ENCODE assay signal across 9 cellular contexts in genomic region chr17:32267690-32268205, GRCh38.
A peak's percentile ranks its signal among the peaks of the same experiment; 100 is the strongest.
DNase-seq lines count a peak whose midpoint lies in the region; FAIRE-seq and TF ChIP-seq lines count a peak whose summit lies in the region.
"Had no signal": no experiment of that assay in that cellular context is flagged by ENCODE, and none has a peak within 500 bp of the region (broad histone marks: within the 10 kb centered on the region; RNA-seq: fewer than 3 reads in every experiment).

No MANE protein-coding gene starts in this region.

- peaks cover 78% of the 10 kb centered on the region for H3K27me3 Mint-ChIP-seq in T-helper 2 cell treated with Interferon-gamma antibody and Interleukin-4, amounts not matched to agents 5 μg/mL and 100 μg/mL, for 36 hours (ENCODE audit: low read depth)

- H3K9me3 Mint-ChIP-seq in T-helper 2 cell treated with Interferon-gamma antibody and Interleukin-4, amounts not matched to agents 5 μg/mL and 100 μg/mL, for 36 hours, result no peaks in the 10 kb centered on the region

- no peaks in the 10 kb centered on the region for H3K36me3 Mint-ChIP-seq in T-helper 2 cell treated with Interferon-gamma antibody and Interleukin-4, amounts not matched to agents 5 μg/mL and 100 μg/mL, for 36 hours (ENCODE audit: low read depth)

- no peak for FAIRE-seq in H54 (lab: Jason Lieb, UNC)

- no peak for DNase-seq in T-helper 2 cell treated with Interferon-gamma antibody and Interleukin-4, amounts not matched to agents 5 μg/mL and 100 μg/mL, for 36 hours (ENCODE audit: low spot score)
- DNase-seq in T-helper 2 cell (no peak), head of caudate nucleus (peak in 41 of 42 donors; percentile 40 to 91 (median 73)), H54 (ENCODE audit: insufficient read length, low spot score) (no peak), AML-193 (lab: John Stamatoyannopoulos, UW) (no peak), OCI-M2 (lab: John Stamatoyannopoulos, UW; ENCODE audit: unreplicated experiment) (no peak)
- DNase-seq in activated CD4-positive, alpha-beta T cell treated with anti-CD3 and anti-CD28 coated beads, Interleukin-2, amount 50 U/mL, for 48 hours, result peak; percentile 20 to 31
- peak; percentile 27 for DNase-seq in stimulated activated CD4-positive, alpha-beta T cell treated with anti-CD3 and anti-CD28 coated beads, Interleukin-4, amount 100 ng/mL, for 1 hour
- DNase-seq: stomach had no signal

- peaks cover 16% of the 10 kb centered on the region for H3K4me1 Mint-ChIP-seq in T-helper 2 cell treated with Interferon-gamma antibody and Interleukin-4, amounts not matched to agents 5 μg/mL and 100 μg/mL, for 36 hours (ENCODE audit: low read depth)

- no peak for TF ChIP-seq POLR2A in H54 (IDR thresholded peaks at IDR 0.05; ENCODE audit: low read depth, low read length)

- H3K4me3 Mint-ChIP-seq in T-helper 2 cell treated with Interferon-gamma antibody and Interleukin-4, amounts not matched to agents 5 μg/mL and 100 μg/mL, for 36 hours, result peak overlapping the region; percentile 76

- intact Hi-C loops in head of caudate nucleus (cut with DNase I), result no loop called here

- H3K27ac Mint-ChIP-seq in T-helper 2 cell treated with Interferon-gamma antibody and Interleukin-4, amounts not matched to agents 5 μg/mL and 100 μg/mL, for 36 hours, result no peak overlapping the region

Comparison
In these comparisons a context has a peak if more than half of its experiments do, and no peak if none do; other contexts are left out.
1. DNase-seq: peak in activated CD4-positive, alpha-beta T cell treated with anti-CD3 and anti-CD28 coated beads, Interleukin-2, amount 50 U/mL, for 48 hours (2 of 2), head of caudate nucleus (41 of 42) and stimulated activated CD4-positive, alpha-beta T cell treated with anti-CD3 and anti-CD28 coated beads, Interleukin-4, amount 100 ng/mL, for 1 hour (single experiment); none in T-helper 2 cell treated with Interferon-gamma antibody and Interleukin-4, amounts not matched to agents 5 μg/mL and 100 μg/mL, for 36 hours (single experiment), T-helper 2 cell (0 of 5), H54 (single experiment), AML-193 (0 of 2) and OCI-M2 (single experiment).